10 cellular contexts compared by ENCODE assay signal in the genomic region with DNA sequence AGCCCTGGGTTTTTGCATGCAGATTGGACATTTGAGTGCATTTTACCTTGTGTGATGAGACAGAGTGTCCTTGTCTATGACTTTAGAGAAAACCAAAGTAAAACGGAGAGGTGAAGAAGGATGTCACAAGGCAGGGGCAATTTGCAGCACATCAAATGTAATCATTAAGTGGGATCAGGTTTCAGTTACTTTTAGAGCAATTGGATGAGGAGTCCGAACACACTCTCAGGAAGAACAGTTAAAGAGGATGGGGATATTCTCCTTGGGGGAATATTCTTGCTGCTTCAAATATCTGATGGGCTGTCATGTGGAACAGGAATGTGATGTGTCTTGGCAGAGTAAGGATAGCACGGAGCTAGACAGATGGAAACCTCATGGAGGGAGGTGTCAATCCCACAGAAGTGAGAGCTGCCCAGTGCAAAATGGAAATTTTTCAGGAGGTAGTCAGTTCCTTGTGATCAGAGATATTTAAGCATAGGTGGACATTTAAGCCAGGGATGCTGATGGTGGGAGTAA.
DNase-seq lines count a peak whose midpoint lies in the region; ATAC-seq lines count a peak whose summit lies in the region.
"Had no signal": no experiment of that assay in that cellular context is flagged by ENCODE, and none has a peak within 500 bp of the region (broad histone marks: within the 10 kb centered on the region; RNA-seq: fewer than 3 reads in every experiment).

No MANE protein-coding gene starts in this region.

- DNase-seq in adipocyte (ENCODE audit: low read depth) (peak; percentile 52), memory B cell (ENCODE audit: low spot score in 2 of 2) (no peak), NCI-H1048 (lab: John Stamatoyannopoulos, UW) (no peak), DMS114 treated with DMSO at 0.1 percent for 48 hours (lab: John Stamatoyannopoulos, UW; ENCODE audit: unreplicated experiment) (no peak)
- DNase-seq: brain microvascular endothelial cell, IMR-90 had no signal

- H3K9ac ChIP-seq in BLaER1 treated with 17β-estradiol and CSF1 and Interleukin-3, amounts not matched to agents 10 nM and 100 nM = no peak overlapping the region
- no peak overlapping the region for H3K9ac ChIP-seq in HUES6 (ENCODE audit: low read length)
- H3K9ac ChIP-seq in adipocyte (ENCODE audit: low read length) = no peak overlapping the region

- no peaks in the 10 kb centered on the region for H3K9me3 Mint-ChIP-seq in memory B cell

- no peak overlapping the region for H3K4me3 ChIP-seq in BLaER1 treated with 17β-estradiol and CSF1 and Interleukin-3, amounts not matched to agents 10 nM and 100 nM
- H3K4me3 ChIP-seq in HUES6 (ENCODE audit: low read depth, low read length) = peak overlapping the region; percentile 65
- peak overlapping the region; percentile 64 for H3K4me3 ChIP-seq in adipocyte (ENCODE audit: low read length)

- H3K4me2 ChIP-seq in BLaER1 treated with 17β-estradiol and CSF1 and Interleukin-3, amounts not matched to agents 10 nM and 100 nM = peak overlapping the region; percentile 57 to 85 (median 79); a peak in 19 of 22 replicates

- H3K36me3 ChIP-seq in BLaER1 treated with 17β-estradiol and CSF1 and Interleukin-3, amounts not matched to agents 10 nM and 100 nM = no peaks in the 10 kb centered on the region
- H3K36me3 ChIP-seq in HUES6 (ENCODE audit: control insufficient read depth, insufficient read depth, low read length) = peaks cover 3% of the 10 kb centered on the region
- no peaks in the 10 kb centered on the region for H3K36me3 ChIP-seq in adipocyte (ENCODE audit: control insufficient read depth, insufficient read depth, low read length, severe bottlenecking)
- H3K36me3 ChIP-seq: brain microvascular endothelial cell had no signal

- H4K20me1 ChIP-seq in BLaER1 treated with 17β-estradiol and CSF1 and Interleukin-3, amounts not matched to agents 10 nM and 100 nM = no peaks in the 10 kb centered on the region

- ATAC-seq in memory B cell (ENCODE audit: low read depth) = no peak
- no peak for ATAC-seq in GM19035 (IDR thresholded peaks at IDR 0.05; ENCODE audit: unreplicated experiment)
- no peak for ATAC-seq in GM21825 (IDR thresholded peaks at IDR 0.05; ENCODE audit: unreplicated experiment)

- H3K36me3 Mint-ChIP-seq in memory B cell = no peaks in the 10 kb centered on the region

- peak overlapping the region; percentile 98 for H3K4me3 Mint-ChIP-seq in memory B cell

- H3K27me3 ChIP-seq in BLaER1 treated with 17β-estradiol and CSF1 and Interleukin-3, amounts not matched to agents 10 nM and 100 nM = no peaks in the 10 kb centered on the region
- H3K27me3 ChIP-seq in HUES6 (ENCODE audit: control insufficient read depth, insufficient read depth, low read length) (no peaks in the 10 kb centered on the region), adipocyte (replicated peaks; ENCODE audit: control insufficient read depth, insufficient read depth, low read length) (peaks cover 8% of the 10 kb centered on the region)
- H3K27me3 ChIP-seq: brain microvascular endothelial cell had no signal

- H3K27me3 Mint-ChIP-seq in memory B cell = peaks cover 2% of the 10 kb centered on the region

- H3K9me3 ChIP-seq in BLaER1 treated with 17β-estradiol and CSF1 and Interleukin-3, amounts not matched to agents 10 nM and 100 nM (replicated peaks in 1 of 11) = no peaks in the 10 kb centered on the region
- no peaks in the 10 kb centered on the region for H3K9me3 ChIP-seq in HUES6 (ENCODE audit: control insufficient read depth, insufficient read depth, low read depth, low read length)
- H3K9me3 ChIP-seq in adipocyte (ENCODE audit: control insufficient read depth, low read length) = no peaks in the 10 kb centered on the region

- H3K4me1 ChIP-seq in BLaER1 treated with 17β-estradiol and CSF1 and Interleukin-3, amounts not matched to agents 10 nM and 100 nM = peaks cover 12 to 35% (median 15%) of the 10 kb centered on the region in 10 experiments
- H3K4me1 ChIP-seq in HUES6 (ENCODE audit: control insufficient read depth, insufficient read depth, low read length) = peaks cover 18% of the 10 kb centered on the region
- peaks cover 26% of the 10 kb centered on the region for H3K4me1 ChIP-seq in adipocyte (ENCODE audit: control insufficient read depth, insufficient read depth, low read length)

- H3K27ac ChIP-seq in BLaER1 treated with 17β-estradiol and CSF1 and Interleukin-3, amounts not matched to agents 10 nM and 100 nM = no peak overlapping the region; a peak in 1 of 22 replicates
- no peak overlapping the region for H3K27ac ChIP-seq in HUES6 (ENCODE audit: low read depth, low read length)
- H3K27ac ChIP-seq: brain microvascular endothelial cell had no signal

- H3K4me1 Mint-ChIP-seq in memory B cell = peaks cover 11% of the 10 kb centered on the region

- peak overlapping the region; percentile 39 for H3K27ac Mint-ChIP-seq in memory B cell

Comparison
In these comparisons a context has a peak if more than half of its experiments do, and no peak if none do; other contexts are left out.
1. H3K4me3 ChIP-seq: peak in HUES6 (single experiment) and adipocyte (single experiment); none in BLaER1 treated with 17β-estradiol and CSF1 and Interleukin-3, amounts not matched to agents 10 nM and 100 nM (0 of 10).